29 cellular contexts compared by ENCODE assay signal in genomic region chr7:14635955-14636354, GRCh38.
"Had no signal": no experiment of that assay in that cellular context is flagged by ENCODE, and none has a peak within 500 bp of the region (broad histone marks: within the 10 kb centered on the region; RNA-seq: fewer than 3 reads in every experiment).

No MANE protein-coding gene starts in this region.

- H3K27me3 ChIP-seq: breast epithelium, right atrium auricular region, spleen, testis, transverse colon had no signal

- H3K4me3 ChIP-seq: breast epithelium, psoas muscle, right atrium auricular region, spleen, testis, transverse colon had no signal

- H3K9me3 ChIP-seq: breast epithelium, psoas muscle, right atrium auricular region, spleen, testis, transverse colon had no signal

- H3K9me3 Mint-ChIP-seq: activated CD4-positive, alpha-beta memory T cell treated with anti-CD3 and anti-CD28 coated beads for 36 hours; activated naive CD4-positive, alpha-beta T cell treated with anti-CD3 and anti-CD28 coated beads for 36 hours; activated naive CD8-positive, alpha-beta T cell treated with anti-CD3 and anti-CD28 coated beads, Interleukin-2, amount 10 ng/mL, durations not matched to agents 7 days and 5 days; activated T-helper 1 cell treated with anti-CD3 and anti-CD28 coated beads, Interleukin-12 subunit alpha, Interleukin-12 subunit beta, Interleukin-2, Interleukin-4 antibody, amounts not matched to agents 30 ng/mL and 10 ng/mL and 1 ng/mL, durations not matched to agents 14 hours and 24 hours and 36 hours; central memory CD8-positive, alpha-beta T cell; memory B cell; neural crest cell; T-helper 1 cell treated with Interleukin-12 subunit alpha and Interleukin-12 subunit beta and Interleukin-4 antibody, amounts not matched to agents 30 μg/mL and 1 μg/mL, for 36 hours had no signal

- H3K27me3 Mint-ChIP-seq: activated CD4-positive, alpha-beta memory T cell treated with anti-CD3 and anti-CD28 coated beads for 36 hours; activated naive CD8-positive, alpha-beta T cell treated with anti-CD3 and anti-CD28 coated beads, Interleukin-2, amount 10 ng/mL, durations not matched to agents 7 days and 5 days; central memory CD8-positive, alpha-beta T cell; memory B cell; naive thymus-derived CD8-positive, alpha-beta T cell had no signal

- H3K4me1 Mint-ChIP-seq: activated naive CD8-positive, alpha-beta T cell treated with anti-CD3 and anti-CD28 coated beads, Interleukin-2, amount 10 ng/mL, durations not matched to agents 7 days and 5 days; central memory CD8-positive, alpha-beta T cell; memory B cell; naive thymus-derived CD8-positive, alpha-beta T cell; neural crest cell had no signal

- H3K27ac Mint-ChIP-seq: activated CD4-positive, alpha-beta memory T cell treated with anti-CD3 and anti-CD28 coated beads for 36 hours; activated naive CD4-positive, alpha-beta T cell treated with anti-CD3 and anti-CD28 coated beads for 36 hours; activated naive CD8-positive, alpha-beta T cell treated with anti-CD3 and anti-CD28 coated beads, Interleukin-2, amount 10 ng/mL, durations not matched to agents 7 days and 5 days; activated T-helper 1 cell treated with anti-CD3 and anti-CD28 coated beads, Interleukin-12 subunit alpha, Interleukin-12 subunit beta, Interleukin-2, Interleukin-4 antibody, amounts not matched to agents 30 ng/mL and 10 ng/mL and 1 ng/mL, durations not matched to agents 14 hours and 24 hours and 36 hours; memory B cell; naive thymus-derived CD8-positive, alpha-beta T cell; T-helper 1 cell treated with Interleukin-12 subunit alpha and Interleukin-12 subunit beta and Interleukin-4 antibody, amounts not matched to agents 30 μg/mL and 1 μg/mL, for 36 hours had no signal

- H3K4me1 ChIP-seq: breast epithelium, parathyroid adenoma, psoas muscle, right atrium auricular region, spleen, testis had no signal

- FAIRE-seq: frontal cortex, islet of Langerhans, TTC549 had no signal

- ATAC-seq: naive thymus-derived CD8-positive, alpha-beta T cell; psoas muscle; stimulated activated naive CD8-positive, alpha-beta T cell treated with anti-CD3 and anti-CD28 coated beads, Interleukin-15, Interleukin-2, amounts not matched to agents 100 U/mL and 50 U/mL, for 24 hours had no signal

- DNase-seq: activated CD4-positive, alpha-beta memory T cell treated with anti-CD3 and anti-CD28 coated beads for 36 hours; activated CD4-positive, alpha-beta T cell treated with anti-CD3 and anti-CD28 coated beads for 48 hours; activated CD8-positive, alpha-beta memory T cell treated with anti-CD3 and anti-CD28 coated beads, Interleukin-2, amount 50 U/mL, for 4 hours; activated effector memory CD4-positive, alpha-beta T cell treated with anti-CD3 and anti-CD28 coated beads, Interleukin-2, amount 50 U/mL, for 16 hours; activated naive CD4-positive, alpha-beta T cell treated with anti-CD3 and anti-CD28 coated beads for 36 hours; activated naive CD8-positive, alpha-beta T cell treated with anti-CD3 and anti-CD28 coated beads, Interleukin-2, amount 10 ng/mL, durations not matched to agents 7 days and 5 days; activated T-cell treated with anti-CD3 and anti-CD28 coated beads, Interleukin-2, amount 50 U/mL, for 1 hour; dermis blood vessel endothelial cell; effector CD4-positive, alpha-beta T cell; midbrain; naive thymus-derived CD8-positive, alpha-beta T cell; nucleus accumbens; psoas muscle; spleen; stimulated activated naive CD8-positive, alpha-beta T cell treated with anti-CD3 and anti-CD28 coated beads, Interleukin-15, Interleukin-2, amounts not matched to agents 100 U/mL and 50 U/mL, for 24 hours; T-helper 9 cell; testis; transverse colon had no signal

- H3K4me3 Mint-ChIP-seq: activated CD4-positive, alpha-beta memory T cell treated with anti-CD3 and anti-CD28 coated beads for 36 hours; activated naive CD4-positive, alpha-beta T cell treated with anti-CD3 and anti-CD28 coated beads for 36 hours; activated naive CD8-positive, alpha-beta T cell treated with anti-CD3 and anti-CD28 coated beads, Interleukin-2, amount 10 ng/mL, durations not matched to agents 7 days and 5 days; activated T-helper 1 cell treated with anti-CD3 and anti-CD28 coated beads, Interleukin-12 subunit alpha, Interleukin-12 subunit beta, Interleukin-2, Interleukin-4 antibody, amounts not matched to agents 30 ng/mL and 10 ng/mL and 1 ng/mL, durations not matched to agents 14 hours and 24 hours and 36 hours; central memory CD8-positive, alpha-beta T cell; memory B cell; naive thymus-derived CD8-positive, alpha-beta T cell; neural crest cell; T-helper 1 cell treated with Interleukin-12 subunit alpha and Interleukin-12 subunit beta and Interleukin-4 antibody, amounts not matched to agents 30 μg/mL and 1 μg/mL, for 36 hours had no signal

- H3K36me3 Mint-ChIP-seq: activated CD4-positive, alpha-beta memory T cell treated with anti-CD3 and anti-CD28 coated beads for 36 hours; activated naive CD8-positive, alpha-beta T cell treated with anti-CD3 and anti-CD28 coated beads, Interleukin-2, amount 10 ng/mL, durations not matched to agents 7 days and 5 days; memory B cell; naive thymus-derived CD8-positive, alpha-beta T cell had no signal

- H3K36me3 ChIP-seq: breast epithelium, right atrium auricular region, spleen, transverse colon had no signal
